Comparison of ENCODE assay signal across 1 cellular context in genomic region chr19:10450853-10451609, GRCh38.
TF ChIP-seq lines count a peak whose summit lies in the region.

No MANE protein-coding gene starts in this region.

TF ChIP-seq in SK-N-SH, 30 proteins besides CTCF, POLR2A, EP300 and RAD21 (continued from another document):
- TF ChIP-seq RXRA (IDR thresholded peaks at IDR 0.05; ENCODE audit: borderline replicate concordance, low read depth): no peak
- TF ChIP-seq FOXJ3 (CRISPR knock-in tag; IDR thresholded peaks at IDR 0.05): no peak
- no peak for TF ChIP-seq FOSL2 (IDR thresholded peaks at IDR 0.05; ENCODE audit: borderline replicate concordance, low read depth)
- no peak for TF ChIP-seq NRF1 (IDR thresholded peaks at IDR 0.05; ENCODE audit: low read depth, low read length)
